In genomic region chr13:79413521-79413920, GRCh38 we compare ENCODE assay signal across 17 cellular contexts. TPM values are rescaled to one million over a fixed set of nuclear protein-coding genes. Genes with fewer than 3 reads are reported as not detected.
DNase-seq lines count a peak whose midpoint lies in the region; ATAC-seq and TF ChIP-seq lines count a peak whose summit lies in the region.
"Had no signal": no experiment of that assay in that cellular context is flagged by ENCODE, and none has a peak within 500 bp of the region (broad histone marks: within the 10 kb centered on the region; RNA-seq: fewer than 3 reads in every experiment).

No MANE protein-coding gene starts in this region.

- no peak overlapping the region for H3K4me3 Mint-ChIP-seq in activated CD8-positive, alpha-beta T cell treated with anti-CD3 and anti-CD28 coated beads for 36 hours
- H3K4me3 Mint-ChIP-seq in activated CD8-positive, alpha-beta T cell treated with anti-CD3 and anti-CD28 coated beads, Interleukin-2, amount 10 ng/mL, durations not matched to agents 7 days and 5 days: no peak overlapping the region
- no peak overlapping the region for H3K4me3 Mint-ChIP-seq in stimulated activated naive CD8-positive, alpha-beta T cell treated with anti-CD3 and anti-CD28 coated beads, Interleukin-15, amount 100 ng/mL, for 72 hours
- H3K4me3 Mint-ChIP-seq: CD8-positive, alpha-beta memory T cell had no signal

- POLR2A ChIA-PET in activated CD8-positive, alpha-beta T cell treated with anti-CD3 and anti-CD28 coated beads for 36 hours (lab: Charles Lee): no interaction called here
- POLR2A ChIA-PET in activated CD8-positive, alpha-beta T cell treated with anti-CD3 and anti-CD28 coated beads, Interleukin-2, amount 10 ng/mL, durations not matched to agents 7 days and 5 days (lab: Charles Lee): no interaction called here
- POLR2A ChIA-PET in HEK293 (lab: Yijun Ruan, JAX): no interaction called here

- no peaks in the 10 kb centered on the region for H3K4me1 ChIP-seq in HEK293 (ENCODE audit: control insufficient read depth, insufficient read depth, low read length)

- H3K27me3 Mint-ChIP-seq in activated CD8-positive, alpha-beta T cell treated with anti-CD3 and anti-CD28 coated beads for 36 hours: no peaks in the 10 kb centered on the region
- no peaks in the 10 kb centered on the region for H3K27me3 Mint-ChIP-seq in activated CD8-positive, alpha-beta T cell treated with anti-CD3 and anti-CD28 coated beads, Interleukin-2, amount 10 ng/mL, durations not matched to agents 7 days and 5 days (ENCODE audit: low read depth)
- H3K27me3 Mint-ChIP-seq in stimulated activated naive CD8-positive, alpha-beta T cell treated with anti-CD3 and anti-CD28 coated beads, Interleukin-15, amount 100 ng/mL, for 72 hours: no peaks in the 10 kb centered on the region
- H3K27me3 Mint-ChIP-seq: CD8-positive, alpha-beta memory T cell had no signal

- H3K36me3 Mint-ChIP-seq in activated CD8-positive, alpha-beta T cell treated with anti-CD3 and anti-CD28 coated beads for 36 hours (ENCODE audit: low read depth): peaks cover 22% of the 10 kb centered on the region
- peaks cover 1% of the 10 kb centered on the region for H3K36me3 Mint-ChIP-seq in activated CD8-positive, alpha-beta T cell treated with anti-CD3 and anti-CD28 coated beads, Interleukin-2, amount 10 ng/mL, durations not matched to agents 7 days and 5 days (ENCODE audit: low read depth)

- TF ChIP-seq CTCF in activated CD8-positive, alpha-beta T cell treated with anti-CD3 and anti-CD28 coated beads for 36 hours (IDR thresholded peaks at IDR 0.05): no peak
- TF ChIP-seq CTCF in HEK293 (tag by site-specific recombination; IDR thresholded peaks at IDR 0.05): no peak
- TF ChIP-seq CTCF in epithelial cell of esophagus (IDR thresholded peaks at IDR 0.05; ENCODE audit: insufficient read depth, low read depth, low read length, missing control alignments): no peak

- H3K9me3 ChIP-seq in HEK293 (ENCODE audit: control insufficient read depth, insufficient read depth, low read depth, low read length): no peaks in the 10 kb centered on the region

- peak; percentile 10 for DNase-seq in activated CD8-positive, alpha-beta T cell treated with anti-CD3 and anti-CD28 coated beads for 36 hours
- DNase-seq in activated CD8-positive, alpha-beta T cell treated with anti-CD3 and anti-CD28 coated beads, Interleukin-2, amount 10 ng/mL, durations not matched to agents 7 days and 5 days: no peak
- DNase-seq in epithelial cell of esophagus (ENCODE audit: low read depth) (peak; percentile 39), KG1 (lab: John Stamatoyannopoulos, UW) (no peak)
- no peak for DNase-seq in stimulated activated naive CD8-positive, alpha-beta T cell treated with anti-CD3 and anti-CD28 coated beads, Interleukin-15, amount 100 ng/mL, for 72 hours
- no peak for DNase-seq in activated effector memory CD4-positive, alpha-beta T cell treated with anti-CD3 and anti-CD28 coated beads, Interleukin-2, amount 50 U/mL, for 16 hours
- DNase-seq: Calu3; CD8-positive, alpha-beta memory T cell; DMS153; IMR-90; NCI-H1694; NCI-H2227 treated with DMSO at 0.1 percent for 48 hours; NCI-H510A had no signal

- intact Hi-C loops in activated CD8-positive, alpha-beta T cell treated with anti-CD3 and anti-CD28 coated beads for 36 hours (cut with micrococcal nuclease): no loop called here

- no peak overlapping the region for H3K27ac ChIP-seq in HEK293 (ENCODE audit: extremely low read depth, low read depth, low read length)
- H3K27ac ChIP-seq: C4-2B had no signal

- peak; percentile 34 for ATAC-seq in activated CD8-positive, alpha-beta T cell treated with anti-CD3 and anti-CD28 coated beads for 36 hours
- no peak for ATAC-seq in activated CD8-positive, alpha-beta T cell treated with anti-CD3 and anti-CD28 coated beads, Interleukin-2, amount 10 ng/mL, durations not matched to agents 7 days and 5 days
- peak; percentile 50 for ATAC-seq in stimulated activated naive CD8-positive, alpha-beta T cell treated with anti-CD3 and anti-CD28 coated beads, Interleukin-15, amount 100 ng/mL, for 72 hours
- ATAC-seq: Panc1, SK-N-SH treated with all-trans-retinoic acid at 6 μM for 48 hours had no signal

- no peak overlapping the region for H3K4me3 ChIP-seq in HEK293 (ENCODE audit: low read depth, low read length)
- H3K4me3 ChIP-seq in epithelial cell of esophagus (ENCODE audit: low read length): no peak overlapping the region

- H3K27ac Mint-ChIP-seq in activated CD8-positive, alpha-beta T cell treated with anti-CD3 and anti-CD28 coated beads for 36 hours: no peak overlapping the region
- H3K27ac Mint-ChIP-seq in activated CD8-positive, alpha-beta T cell treated with anti-CD3 and anti-CD28 coated beads, Interleukin-2, amount 10 ng/mL, durations not matched to agents 7 days and 5 days: no peak overlapping the region
- H3K27ac Mint-ChIP-seq in stimulated activated naive CD8-positive, alpha-beta T cell treated with anti-CD3 and anti-CD28 coated beads, Interleukin-15, amount 100 ng/mL, for 72 hours: no peak overlapping the region
- H3K27ac Mint-ChIP-seq: CD8-positive, alpha-beta memory T cell had no signal

- H3K4me1 Mint-ChIP-seq in activated CD8-positive, alpha-beta T cell treated with anti-CD3 and anti-CD28 coated beads for 36 hours (ENCODE audit: low read depth): peaks cover 17% of the 10 kb centered on the region
- peaks cover 8% of the 10 kb centered on the region for H3K4me1 Mint-ChIP-seq in activated CD8-positive, alpha-beta T cell treated with anti-CD3 and anti-CD28 coated beads, Interleukin-2, amount 10 ng/mL, durations not matched to agents 7 days and 5 days (ENCODE audit: low read depth)
- peaks cover 14% of the 10 kb centered on the region for H3K4me1 Mint-ChIP-seq in stimulated activated naive CD8-positive, alpha-beta T cell treated with anti-CD3 and anti-CD28 coated beads, Interleukin-15, amount 100 ng/mL, for 72 hours

- peaks cover 0 to 19% of the 10 kb centered on the region in 2 experiments; a peak in 1 of 3 replicates for H3K36me3 ChIP-seq in HEK293 (ENCODE audit: control insufficient read depth in 2 of 2, insufficient read depth in 1 of 2, low read length in 2 of 2)

- CTCF ChIA-PET in activated CD8-positive, alpha-beta T cell treated with anti-CD3 and anti-CD28 coated beads for 36 hours (lab: Charles Lee): interaction anchor here (1.0 to 2.1 kb wide), 2 partner anchors 10 to 128 kb away, joined by 5 to 16 read pairs; no protein-coding TSS in a partner anchor
- CTCF ChIA-PET in activated CD8-positive, alpha-beta T cell treated with anti-CD3 and anti-CD28 coated beads, Interleukin-2, amount 10 ng/mL, durations not matched to agents 7 days and 5 days (lab: Charles Lee): interaction anchor here (1.9 to 4.0 kb wide), 2 partner anchors 10 to 128 kb away, joined by 6 to 18 read pairs; no protein-coding TSS in a partner anchor
- CTCF ChIA-PET in HEK293 (lab: Yijun Ruan, JAX): interaction anchor here (1.9 kb wide), 1 partner anchor 10 kb away, joined by 7 read pairs; no protein-coding TSS in a partner anchor

- no peaks in the 10 kb centered on the region for H3K9me3 Mint-ChIP-seq in activated CD8-positive, alpha-beta T cell treated with anti-CD3 and anti-CD28 coated beads for 36 hours
- no peaks in the 10 kb centered on the region for H3K9me3 Mint-ChIP-seq in activated CD8-positive, alpha-beta T cell treated with anti-CD3 and anti-CD28 coated beads, Interleukin-2, amount 10 ng/mL, durations not matched to agents 7 days and 5 days (ENCODE audit: insufficient read depth)
- H3K9me3 Mint-ChIP-seq in stimulated activated naive CD8-positive, alpha-beta T cell treated with anti-CD3 and anti-CD28 coated beads, Interleukin-15, amount 100 ng/mL, for 72 hours: no peaks in the 10 kb centered on the region
- H3K9me3 Mint-ChIP-seq: CD8-positive, alpha-beta memory T cell had no signal

TF ChIP-seq in HEK293, 187 proteins besides CTCF, POLR2A, EP300 and RAD21:
- TF ChIP-seq SP7 (tag by site-specific recombination; IDR thresholded peaks at IDR 0.05): 0 out of 2 replicates have a peak, but pooled peaks have one; percentile 11
- no peak for TF ChIP-seq ZNF148 (tag by site-specific recombination; IDR thresholded peaks at IDR 0.05; ENCODE audit: borderline replicate concordance)
- no peak for TF ChIP-seq ZNF501 (tag by site-specific recombination; IDR thresholded peaks at IDR 0.05)

RNA-seq across cellular contexts. Expression of gene RBM26, which starts 7.5 kb away (rescaled TPM):
- 10 to 100 TPM; 57.6 to 61.1 TPM for total RNA-seq in activated CD8-positive, alpha-beta T cell treated with anti-CD3 and anti-CD28 coated beads for 36 hours
- total RNA-seq in activated CD8-positive, alpha-beta T cell treated with anti-CD3 and anti-CD28 coated beads, Interleukin-2, amount 10 ng/mL, durations not matched to agents 7 days and 5 days: 10 to 100 TPM; 50.6 to 52.0 TPM

Comparison
In these comparisons a context has a peak if more than half of its experiments do, and no peak if none do; other contexts are left out.
1. DNase-seq: peak in activated CD8-positive, alpha-beta T cell treated with anti-CD3 and anti-CD28 coated beads for 36 hours (single experiment) and epithelial cell of esophagus (single experiment); none in activated CD8-positive, alpha-beta T cell treated with anti-CD3 and anti-CD28 coated beads, Interleukin-2, amount 10 ng/mL, durations not matched to agents 7 days and 5 days (single experiment), stimulated activated naive CD8-positive, alpha-beta T cell treated with anti-CD3 and anti-CD28 coated beads, Interleukin-15, amount 100 ng/mL, for 72 hours (0 of 2), activated effector memory CD4-positive, alpha-beta T cell treated with anti-CD3 and anti-CD28 coated beads, Interleukin-2, amount 50 U/mL, for 16 hours (single experiment) and KG1 (single experiment).